ENCODE assay signal across 31 cellular contexts in genomic region chr5:115648072-115648471, GRCh38.
"Had no signal": no experiment of that assay in that cellular context is flagged by ENCODE, and none has a peak within 500 bp of the region (broad histone marks: within the 10 kb centered on the region; RNA-seq: fewer than 3 reads in every experiment).

No MANE protein-coding gene starts in this region.

- H3K4me1 Mint-ChIP-seq: activated T-helper 17 cell treated with anti-CD3 and anti-CD28 coated beads, Interleukin-2, amount 50 U/mL, for 72 hours; central memory CD8-positive, alpha-beta T cell; endodermal cell; T-helper 17 cell had no signal

- H3K4me3 ChIP-seq: coronary artery, dorsolateral prefrontal cortex had no signal

- H3K4me3 Mint-ChIP-seq: activated CD4-positive, alpha-beta T cell treated with anti-CD3 and anti-CD28 coated beads for 36 hours; activated CD8-positive, alpha-beta T cell treated with anti-CD3 and anti-CD28 coated beads for 36 hours; activated naive CD8-positive, alpha-beta T cell; activated T-cell treated with anti-CD3 and anti-CD28 coated beads, Interleukin-2, amount 50 U/mL, for 4 hours; activated T-helper 17 cell treated with anti-CD3 and anti-CD28 coated beads, Interleukin-2, amount 50 U/mL, for 72 hours; central memory CD8-positive, alpha-beta T cell; dendritic cell treated with granulocyte-macrophage colony-stimulating factor and Interleukin-4, amounts not matched to agents 40 ng/mL and 50 ng/mL, for 4 days; endodermal cell; T-helper 17 cell; T-helper 2 cell treated with Interferon-gamma antibody and Interleukin-4, amounts not matched to agents 5 μg/mL and 100 μg/mL, for 36 hours had no signal

- H3K27ac Mint-ChIP-seq: activated CD4-positive, alpha-beta T cell treated with anti-CD3 and anti-CD28 coated beads for 36 hours; activated CD8-positive, alpha-beta T cell treated with anti-CD3 and anti-CD28 coated beads for 36 hours; activated naive CD8-positive, alpha-beta T cell; activated T-helper 17 cell treated with anti-CD3 and anti-CD28 coated beads, Interleukin-2, amount 50 U/mL, for 72 hours; dendritic cell treated with granulocyte-macrophage colony-stimulating factor and Interleukin-4, amounts not matched to agents 40 ng/mL and 50 ng/mL, for 4 days; endodermal cell; T-helper 17 cell; T-helper 2 cell treated with Interferon-gamma antibody and Interleukin-4, amounts not matched to agents 5 μg/mL and 100 μg/mL, for 36 hours had no signal

- H3K9me3 Mint-ChIP-seq: activated CD8-positive, alpha-beta T cell treated with anti-CD3 and anti-CD28 coated beads for 36 hours; activated T-cell treated with anti-CD3 and anti-CD28 coated beads, Interleukin-2, amount 50 U/mL, for 4 hours; activated T-helper 17 cell treated with anti-CD3 and anti-CD28 coated beads, Interleukin-2, amount 50 U/mL, for 72 hours; central memory CD8-positive, alpha-beta T cell; dendritic cell treated with granulocyte-macrophage colony-stimulating factor and Interleukin-4, amounts not matched to agents 40 ng/mL and 50 ng/mL, for 4 days; endodermal cell; T-helper 2 cell treated with Interferon-gamma antibody and Interleukin-4, amounts not matched to agents 5 μg/mL and 100 μg/mL, for 36 hours had no signal

- ATAC-seq: activated CD8-positive, alpha-beta T cell treated with anti-CD3 and anti-CD28 coated beads for 36 hours; activated T-cell treated with anti-CD3 and anti-CD28 coated beads, Interleukin-2, amount 50 U/mL, for 4 hours; esophagus mucosa; T-helper 17 cell had no signal

- H3K27me3 ChIP-seq: brain microvascular endothelial cell had no signal

- H3K36me3 ChIP-seq: brain microvascular endothelial cell, WERI-Rb-1 had no signal

- H3K27ac ChIP-seq: brain microvascular endothelial cell, coronary artery, dorsolateral prefrontal cortex, WERI-Rb-1 had no signal

- DNase-seq: activated CD4-positive, alpha-beta T cell treated with anti-CD3 and anti-CD28 coated beads for 36 hours; activated CD4-positive, alpha-beta T cell treated with anti-CD3 and anti-CD28 coated beads, Interleukin-2, amount 50 U/mL, for 1 hour; activated CD4-positive, alpha-beta T cell treated with anti-CD3 and anti-CD28 coated beads, Interleukin-2, amount 50 U/mL, for 48 hours; activated CD4-positive, CD25-positive, alpha-beta regulatory T cell; activated CD4-positive, CD25-positive, alpha-beta regulatory T cell treated with anti-CD3 and anti-CD28 coated beads, Interleukin-2, amount 50 U/mL, for 72 hours; activated CD8-positive, alpha-beta memory T cell treated with anti-CD3 and anti-CD28 coated beads for 24 hours; activated CD8-positive, alpha-beta T cell treated with anti-CD3 and anti-CD28 coated beads for 36 hours; activated effector memory CD4-positive, alpha-beta T cell treated with Interleukin-2 at 50 U/mL for 16 hours; activated gamma-delta T cell treated with Interleukin-2 at 50 U/mL for 16 hours; activated naive CD4-positive, alpha-beta T cell treated with anti-CD3 and anti-CD28 coated beads, Interleukin-2, amount 50 U/mL, for 16 hours; activated naive CD4-positive, alpha-beta T cell treated with Interleukin-2 at 50 U/mL for 16 hours; activated T-cell treated with anti-CD3 and anti-CD28 coated beads, Interleukin-2, amount 50 U/mL, for 4 hours; amniotic stem cell; anterior cingulate cortex; brain microvascular endothelial cell; dorsolateral prefrontal cortex; effector memory CD4-positive, alpha-beta T cell; endodermal cell; foreskin fibroblast; head of caudate nucleus; T-helper 1 cell; T-helper 17 cell; T1000; WERI-Rb-1 had no signal

- H3K36me3 Mint-ChIP-seq: activated naive CD8-positive, alpha-beta T cell had no signal
